ENCODE assay signal across 8 cellular contexts in the genomic region with DNA sequence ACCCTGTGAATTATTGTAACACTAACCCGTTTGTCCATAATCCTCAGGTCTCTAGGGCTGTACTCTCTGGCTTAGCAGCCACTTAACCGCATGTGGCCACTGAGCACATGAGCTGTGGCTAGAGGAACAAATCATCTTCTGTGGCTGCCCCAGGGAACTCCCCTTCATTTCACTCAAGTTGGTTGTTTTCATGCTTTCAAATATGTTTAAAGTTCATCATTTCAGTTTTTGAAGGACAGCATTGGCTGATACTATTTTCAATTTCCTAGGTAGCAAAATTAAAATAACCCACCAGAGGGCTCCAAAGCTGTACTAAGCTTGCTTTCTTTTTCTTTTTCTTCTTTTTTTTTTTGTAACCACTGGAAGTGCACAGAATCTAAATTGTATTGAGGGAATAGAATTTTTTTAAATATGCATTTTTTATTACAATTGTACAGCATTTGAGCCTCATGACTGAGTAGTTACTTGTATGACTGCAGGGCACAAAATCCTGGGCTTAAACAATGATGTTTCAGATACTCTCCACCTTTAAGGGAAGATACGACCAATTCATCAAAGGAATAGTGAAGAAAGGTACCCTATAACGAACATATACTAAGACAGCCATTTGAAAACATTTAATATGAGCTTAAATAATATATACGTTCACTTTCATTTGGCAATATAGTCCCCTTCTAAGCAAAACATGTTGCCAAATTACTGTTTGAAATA. TPM values are rescaled to one million over a fixed set of nuclear protein-coding genes. Genes with fewer than 3 reads are reported as not detected.
DNase-seq lines count a peak whose midpoint lies in the region; ATAC-seq and TF ChIP-seq lines count a peak whose summit lies in the region.

No MANE protein-coding gene starts in this region.

- H3K27me3 ChIP-seq in breast epithelium = no peaks in the 10 kb centered on the region
- H3K27me3 ChIP-seq in PC-3 (ENCODE audit: low read length) = no peaks in the 10 kb centered on the region
- H3K27me3 ChIP-seq in foreskin keratinocyte = no peaks in the 10 kb centered on the region
- H3K27me3 ChIP-seq in tibial nerve = no peaks in the 10 kb centered on the region

- H3K27me3 Mint-ChIP-seq in MCF 10A (ENCODE audit: insufficient read depth, unreplicated experiment) = no peaks in the 10 kb centered on the region

- H3K4me3 ChIP-seq in breast epithelium (no peak overlapping the region), PC-3 (ENCODE audit: low read length) (no peak overlapping the region), tibial nerve (no peak overlapping the region)

- no peaks in the 10 kb centered on the region for H3F3A ChIP-seq in PC-3 (ENCODE audit: low read length, unreplicated experiment)

- H3K4me3 Mint-ChIP-seq in MCF 10A (ENCODE audit: unreplicated experiment) = no peak overlapping the region

- TF ChIP-seq EP300 in tibial nerve (IDR thresholded peaks at IDR 0.05) = no peak

- BruUV-seq in MCF 10A (replicated peaks; lab: Mats Ljungman, UMichigan) = no TSS peak
- no TSS peak for BruUV-seq in PC-3 (replicated peaks; lab: Mats Ljungman, UMichigan)

- POLR2A ChIA-PET in MCF 10A (lab: Yijun Ruan, JAX) (interaction anchor here (0.5 to 0.8 kb wide), 2 partner anchors 239 to 369 kb away, joined by 4 read pairs; no protein-coding TSS in a partner anchor), PC-3 (lab: Charles Lee; ENCODE audit: unreplicated experiment) (interaction anchor here (0.6 kb wide), 1 partner anchor 23 kb away, joined by 7 read pairs; no protein-coding TSS in a partner anchor)

- H2AFZ ChIP-seq in PC-3 (ENCODE audit: low read length) = no peak overlapping the region

- WGBS in tibial nerve, 2 donors = 52 to 62% methylated on average over 5 of the region's 5 CpGs

- no peaks in the 10 kb centered on the region for H3K9me3 Mint-ChIP-seq in MCF 10A (ENCODE audit: unreplicated experiment)

- H3K9me3 ChIP-seq in breast epithelium (no peaks in the 10 kb centered on the region), PC-3 (ENCODE audit: low read length) (no peaks in the 10 kb centered on the region), tibial nerve (no peaks in the 10 kb centered on the region)

- ATAC-seq in PC-3 = no peak
- ATAC-seq in foreskin keratinocyte = peak; percentile 45
- no peak for ATAC-seq in HG02588 (IDR thresholded peaks at IDR 0.05; ENCODE audit: unreplicated experiment)

- H3K9me2 ChIP-seq in PC-3 (replicated peaks; ENCODE audit: low read length) = no peaks in the 10 kb centered on the region

- TF ChIP-seq CTCF in MCF 10A (IDR thresholded peaks at IDR 0.05; ENCODE audit: unreplicated experiment) = peak; percentile 38
- TF ChIP-seq CTCF in breast epithelium (IDR thresholded peaks at IDR 0.05) = peak in 1 of 3 donors; percentile 23
- peak; percentile 49; the same call in 1 of the 2 replicates for TF ChIP-seq CTCF in PC-3 (conservative IDR thresholded peaks at IDR 0.05; ENCODE audit: low read depth, low read length)
- peak; percentile 60 for TF ChIP-seq CTCF in foreskin keratinocyte (conservative IDR thresholded peaks at IDR 0.05)
- peak in 4 of 5 experiments; percentile 28 to 40 (median 32) for TF ChIP-seq CTCF in tibial nerve (IDR thresholded peaks at IDR 0.05)

- peak; percentile 35 for DNase-seq in MCF 10A (ENCODE audit: unreplicated experiment)
- DNase-seq in breast epithelium (ENCODE audit: low spot score in 2 of 2) = no peak
- DNase-seq in PC-3 = peak; percentile 30
- DNase-seq in foreskin keratinocyte = peak in 1 of 2 donors; percentile 5
- no peak for DNase-seq in tibial nerve (ENCODE audit: low spot score in 2 of 2)
- no peak for DNase-seq in activated CD8-positive, alpha-beta memory T cell treated with anti-CD3 and anti-CD28 coated beads for 24 hours
- no peak for DNase-seq in NCI-H345 (lab: John Stamatoyannopoulos, UW)

- no peak overlapping the region for H3K9ac ChIP-seq in PC-3 (ENCODE audit: low read length)

- CTCF ChIA-PET in MCF 10A (lab: Yijun Ruan, JAX) = interaction anchor here (0.5 to 9.6 kb wide), 37 partner anchors 9 to 679 kb away, joined by 3 to 198 read pairs (median 4); a partner anchor contains a TSS
- CTCF ChIA-PET in PC-3 (lab: Charles Lee) = interaction anchor here (0.7 kb wide), 1 partner anchor 57 kb away, joined by 3 read pairs; no protein-coding TSS in a partner anchor

- H3K4me1 Mint-ChIP-seq in MCF 10A (ENCODE audit: insufficient read depth, unreplicated experiment) = peaks cover 9% of the 10 kb centered on the region

- no peak overlapping the region for H3K27ac Mint-ChIP-seq in MCF 10A (ENCODE audit: low read depth, unreplicated experiment)

- H3K4me1 ChIP-seq in breast epithelium (no peaks in the 10 kb centered on the region), PC-3 (ENCODE audit: insufficient read depth, low read length) (no peaks in the 10 kb centered on the region), foreskin keratinocyte (no peaks in the 10 kb centered on the region), tibial nerve (peaks cover 0 to 5% (median 2%) of the 10 kb centered on the region in 4 donors)

- intact Hi-C loops in MCF 10A (cut with micrococcal nuclease) (loop anchor here (1.0 to 5.0 kb wide), 6 partner anchors 63 to 465 kb away; no protein-coding TSS in a partner anchor), breast epithelium (cut with DNase I; ENCODE audit: low total_unique reads) (no loop called here), PC-3 (cut with micrococcal nuclease) (loop anchor here (1.0 to 5.0 kb wide), 3 partner anchors 25 to 370 kb away; no protein-coding TSS in a partner anchor)

- no peaks in the 10 kb centered on the region for H3K79me2 ChIP-seq in PC-3 (ENCODE audit: low read length)

- no peaks in the 10 kb centered on the region for H4K20me1 ChIP-seq in PC-3 (ENCODE audit: low read length)

- H3K36me3 ChIP-seq in breast epithelium (no peaks in the 10 kb centered on the region), PC-3 (ENCODE audit: low read depth, low read length) (no peaks in the 10 kb centered on the region), tibial nerve (no peaks in the 10 kb centered on the region)

- H3K36me3 Mint-ChIP-seq in MCF 10A (ENCODE audit: insufficient read depth, unreplicated experiment) = no peaks in the 10 kb centered on the region

- no peak overlapping the region for H3K27ac ChIP-seq in breast epithelium
- no peak overlapping the region for H3K27ac ChIP-seq in PC-3 (ENCODE audit: low read length)
- H3K27ac ChIP-seq in foreskin keratinocyte = no peak overlapping the region
- H3K27ac ChIP-seq in tibial nerve = peak overlapping the region in 1 of 4 donors; percentile 39

- no peak for TF ChIP-seq POLR2A in breast epithelium (IDR thresholded peaks at IDR 0.05)
- no peak for TF ChIP-seq POLR2A in tibial nerve (IDR thresholded peaks at IDR 0.05)

- no peak overlapping the region for H3K4me2 ChIP-seq in PC-3 (ENCODE audit: low read length)

RNA-seq across cellular contexts. Expression of a gene that starts 38.6 kb away (rescaled TPM):
- total RNA-seq in MCF 10A (2022) = 0.05 TPM in 1 of 2 replicates, not detected in the other
- total RNA-seq in breast epithelium = 100 to 1,000 TPM in 1 of 3 donors, 10 to 100 TPM in 2; 13.8 to 197 (median 29.3) TPM
- total RNA-seq in PC-3 (2014; rRNA removed) = not detected in 2 replicates
- 0.07 TPM in 1 of 2 replicates, not detected in the other for total RNA-seq in foreskin keratinocyte
- polyA plus RNA-seq in foreskin keratinocyte = 0.01 TPM in 1 of 2 replicates, not detected in the other
- 10 to 100 TPM; 34.3 to 52.2 (median 44.8) TPM for total RNA-seq in tibial nerve

Comparison
In these comparisons a context has a peak if more than half of its experiments do, and no peak if none do; other contexts are left out.
1. DNase-seq: peak in MCF 10A (single experiment) and PC-3 (single experiment); none in breast epithelium (0 of 2), tibial nerve (0 of 2), activated CD8-positive, alpha-beta memory T cell treated with anti-CD3 and anti-CD28 coated beads for 24 hours (single experiment) and NCI-H345 (single experiment).
2. RNA of a gene that starts 38.6 kb away (total RNA-seq): 34.3 to 52.2 TPM in tibial nerve and 13.8 to 197 TPM in breast epithelium; 0.07 TPM in foreskin keratinocyte, 0.05 TPM in MCF 10A and not detected in PC-3; every median in the first group is over 10 times any median in the second.